ENCODE assay signal across 17 cellular contexts in genomic region chr17:21143695-21144094, GRCh38.
"Had no signal": no experiment of that assay in that cellular context is flagged by ENCODE, and none has a peak within 500 bp of the region (broad histone marks: within the 10 kb centered on the region; RNA-seq: fewer than 3 reads in every experiment).

No MANE protein-coding gene starts in this region.

- H3K4me3 Mint-ChIP-seq: naive thymus-derived CD4-positive, alpha-beta T cell; nephron progenitor cell; stimulated activated naive B cell treated with anti-CD40 and anti-IgM and Interleukin-4, amounts not matched to agents 10 μg/mL and 1 μg/mL and 100 μg/mL, for 72 hours had no signal

- H3K27ac Mint-ChIP-seq: naive thymus-derived CD4-positive, alpha-beta T cell; nephron progenitor cell; stimulated activated naive B cell treated with anti-CD40 and anti-IgM and Interleukin-4, amounts not matched to agents 10 μg/mL and 1 μg/mL and 100 μg/mL, for 72 hours had no signal

- H3K4me1 ChIP-seq: stomach, transverse colon had no signal

- DNase-seq: effector CD4-positive, alpha-beta T cell; foreskin melanocyte; heart left ventricle; hippocampal formation; kidney glomerular epithelial cell; naive thymus-derived CD4-positive, alpha-beta T cell; nephron progenitor cell; posterior cingulate gyrus; stimulated activated CD4-positive, alpha-beta T cell treated with anti-CD3 and anti-CD28 coated beads, Interleukin-2, amount 100 ng/mL, for 24 hours; stimulated activated CD4-positive, alpha-beta T cell treated with anti-CD3 and anti-CD28 coated beads, Interleukin-4, amount 100 ng/mL, for 4 hours; stimulated activated naive B cell treated with anti-CD40 and anti-IgM and Interleukin-4, amounts not matched to agents 10 μg/mL and 1 μg/mL and 100 μg/mL, for 72 hours; stomach; substantia nigra; transverse colon had no signal

- H3K4me1 Mint-ChIP-seq: nephron progenitor cell had no signal

- ATAC-seq: heart left ventricle; naive thymus-derived CD4-positive, alpha-beta T cell; sciatic nerve; stimulated activated naive B cell treated with anti-CD40 and anti-IgM and Interleukin-4, amounts not matched to agents 10 μg/mL and 1 μg/mL and 100 μg/mL, for 72 hours had no signal

- H3K9me3 ChIP-seq: thoracic aorta had no signal

- H3K36me3 ChIP-seq: thoracic aorta, transverse colon had no signal

- H3K27me3 ChIP-seq: heart left ventricle, stomach, transverse colon had no signal

- H3K27me3 Mint-ChIP-seq: naive thymus-derived CD4-positive, alpha-beta T cell; stimulated activated naive B cell treated with anti-CD40 and anti-IgM and Interleukin-4, amounts not matched to agents 10 μg/mL and 1 μg/mL and 100 μg/mL, for 72 hours had no signal

- H3K27ac ChIP-seq: coronary artery, heart left ventricle, stomach, thoracic aorta, transverse colon had no signal

- H3K4me3 ChIP-seq: coronary artery, heart left ventricle, stomach, thoracic aorta, transverse colon had no signal
